14 cellular contexts compared by ENCODE assay signal in genomic region chr21:42865361-42866160, GRCh38. TPM values are rescaled to one million over a fixed set of nuclear protein-coding genes. Genes with fewer than 3 reads are reported as not detected.
DNase-seq lines count a peak whose midpoint lies in the region; ATAC-seq and TF ChIP-seq lines count a peak whose summit lies in the region.
"Had no signal": no experiment of that assay in that cellular context is flagged by ENCODE, and none has a peak within 500 bp of the region (broad histone marks: within the 10 kb centered on the region; RNA-seq: fewer than 3 reads in every experiment).

No MANE protein-coding gene starts in this region.

- no peaks in the 10 kb centered on the region for H3K27me3 ChIP-seq in heart left ventricle
- H3K27me3 ChIP-seq: pancreas had no signal

- in situ Hi-C loops in GM13976 (cut with MboI; ENCODE audit: low sequenced_read_pairs, unreplicated experiment), result no loop called here
- in situ Hi-C loops in G401 (cut with HindIII; ENCODE audit: low sequenced_read_pairs), result no loop called here

- 50 to 66% (median 58%) methylated on average over 9 to 24 of the region's 24 CpGs for WGBS in heart left ventricle, 4 donors

- TF ChIP-seq POLR2A in heart left ventricle (IDR thresholded peaks at IDR 0.05), result no peak
- no peak for TF ChIP-seq POLR2A in GM18505 (IDR thresholded peaks at IDR 0.05; ENCODE audit: borderline replicate concordance, extremely low read depth, insufficient read depth, insufficient read length)

- no peak for TF ChIP-seq CTCF in GM13976 (IDR thresholded peaks at IDR 0.05; ENCODE audit: borderline replicate concordance, control extremely low read depth, extremely low read depth, insufficient read depth, missing control alignments)
- TF ChIP-seq CTCF in heart left ventricle (IDR thresholded peaks at IDR 0.05), result no peak

- peaks cover 0 to 26% (median 10%) of the 10 kb centered on the region in 12 donors for H3K4me1 ChIP-seq in heart left ventricle
- H3K4me1 ChIP-seq: Caco-2, pancreas had no signal

- peaks cover 0 to 67% (median 39%) of the 10 kb centered on the region in 9 donors for H3K36me3 ChIP-seq in heart left ventricle

- no peaks in the 10 kb centered on the region for H3K9me3 ChIP-seq in heart left ventricle
- H3K9me3 ChIP-seq: Caco-2, pancreas had no signal

- peak overlapping the region in 6 of 12 donors; percentile 5 to 70 (median 47) for H3K27ac ChIP-seq in heart left ventricle
- H3K27ac ChIP-seq: pancreas had no signal

- intact Hi-C loops in heart left ventricle (cut with DNase I), result no loop called here

- DNase-seq in GM13976 (ENCODE audit: low spot score) (peak; percentile 27), NCI-H345 treated with DMSO at 0.1 percent for 48 hours (lab: John Stamatoyannopoulos, UW; ENCODE audit: unreplicated experiment) (peak; percentile 25), heart left ventricle (peak in 3 of 5 donors; percentile 42 to 89 (median 66)), putamen (ENCODE audit: low spot score) (peak; percentile 34), G401 (ENCODE audit: low spot score) (no peak)
- no peak for DNase-seq in stimulated activated CD4-positive, alpha-beta T cell treated with anti-CD3 and anti-CD28 coated beads, Interleukin-4, amount 100 ng/mL, for 24 hours
- DNase-seq: activated CD4-positive, alpha-beta T cell treated with anti-CD3 and anti-CD28 coated beads, Interleukin-2, amount 10 ng/mL, durations not matched to agents 24 days and 14 days; activated naive CD8-positive, alpha-beta T cell treated with anti-CD3 and anti-CD28 coated beads, Interleukin-2, amount 10 ng/mL, durations not matched to agents 7 days and 5 days; Caco-2 had no signal

- H3K4me3 ChIP-seq in heart left ventricle, result no peak overlapping the region
- H3K4me3 ChIP-seq: GM12878, pancreas had no signal

- peak; percentile 29 to 95 (median 70) for ATAC-seq in heart left ventricle
- no peak for ATAC-seq in GM18505 (IDR thresholded peaks at IDR 0.05; ENCODE audit: unreplicated experiment)
- no peak for ATAC-seq in GM21723 (IDR thresholded peaks at IDR 0.05; ENCODE audit: unreplicated experiment)
- ATAC-seq: GM12878 had no signal

RNA-seq across cellular contexts. Expression of gene WDR4, which starts 13.8 kb away (rescaled TPM):
- total RNA-seq in heart left ventricle, result 1 to 10 TPM; 1.7 to 9.1 (median 6.4) TPM
- 10 to 100 TPM in 1 of 2 donors, 1 to 10 TPM in 1; 3.5 to 17.9 TPM for polyA plus RNA-seq in heart left ventricle
- 29.8 and 35.4 TPM in 2 replicates for total RNA-seq in G401 (2014; rRNA removed; shearing (Covaris generic))

RNA-seq across cellular contexts. Expression of gene NDUFV3, which starts 27.5 kb away (rescaled TPM):
- 10 to 100 TPM; 35.1 to 62.8 (median 50.4) TPM for total RNA-seq in heart left ventricle
- polyA plus RNA-seq in heart left ventricle, result 10 to 100 TPM; 22.7 to 59.1 TPM
- total RNA-seq in G401 (2014; rRNA removed; shearing (Covaris generic)), result 45.5 and 47.9 TPM in 2 replicates

RNA-seq across cellular contexts. Expression of gene ERVH48-1, which starts 59.9 kb away (rescaled TPM):
- not detected for total RNA-seq in heart left ventricle
- polyA plus RNA-seq in heart left ventricle, result under 1 TPM in 1 of 2 donors, not detected in 1; 0.08 TPM
- total RNA-seq in G401 (2014; rRNA removed; shearing (Covaris generic)), result 0.06 and 0.20 TPM in 2 replicates
- total RNA-seq: GM12878, SK-MEL-5 had no signal

Comparison
In these comparisons a context has a peak if more than half of its experiments do, and no peak if none do; other contexts are left out.
1. DNase-seq: peak in GM13976 (single experiment), NCI-H345 treated with DMSO at 0.1 percent for 48 hours (single experiment), heart left ventricle (3 of 5) and putamen (single experiment); none in G401 (single experiment) and stimulated activated CD4-positive, alpha-beta T cell treated with anti-CD3 and anti-CD28 coated beads, Interleukin-4, amount 100 ng/mL, for 24 hours (single experiment).
2. ATAC-seq: peak in heart left ventricle (4 of 4); none in GM18505 (single experiment) and GM21723 (single experiment).